In the genomic region with DNA sequence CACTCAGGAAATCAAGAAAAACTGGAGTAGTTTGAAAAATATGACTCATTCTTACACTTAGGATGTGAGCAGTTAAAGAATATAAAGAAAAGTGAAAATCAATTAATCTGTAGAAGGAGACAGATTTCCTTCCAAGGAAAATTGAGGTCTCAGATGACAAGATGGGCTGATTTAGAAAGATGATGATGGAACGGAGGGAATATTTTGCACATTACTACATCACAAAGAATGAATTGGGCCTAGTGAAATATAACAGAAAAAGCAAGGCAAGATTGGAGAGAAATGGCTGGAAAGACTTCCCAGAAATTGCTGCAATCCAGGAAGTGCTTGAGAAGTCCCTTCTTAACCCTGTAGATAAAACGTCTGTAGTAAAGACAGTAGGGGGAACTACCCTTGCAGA, we compare ENCODE assay signal across 28 cellular contexts.
"Had no signal": no experiment of that assay in that cellular context is flagged by ENCODE, and none has a peak within 500 bp of the region (broad histone marks: within the 10 kb centered on the region; RNA-seq: fewer than 3 reads in every experiment).

No MANE protein-coding gene starts in this region.

- H3K27ac ChIP-seq: ascending aorta, body of pancreas, breast epithelium, KMS-11, Peyer's patch, SJSA1 had no signal

- H3K9ac ChIP-seq: KMS-11, SK-N-SH had no signal

- H3K9me3 ChIP-seq: ascending aorta, body of pancreas, breast epithelium, Peyer's patch, SJSA1, SK-N-SH had no signal

- H3K4me1 ChIP-seq: ascending aorta, body of pancreas, breast epithelium, Peyer's patch had no signal

- DNase-seq: activated CD4-positive, alpha-beta T cell treated with anti-CD3 and anti-CD28 coated beads, Interleukin-2, amount 50 U/mL, for 4 hours; activated CD8-positive, alpha-beta T cell treated with anti-CD3 and anti-CD28 coated beads for 36 hours; activated effector memory CD4-positive, alpha-beta T cell treated with anti-CD3 and anti-CD28 coated beads, Interleukin-2, amount 50 U/mL, for 16 hours; activated naive CD4-positive, alpha-beta T cell; activated naive CD4-positive, alpha-beta T cell treated with anti-CD3 and anti-CD28 coated beads, Interleukin-2, amount 50 U/mL, for 16 hours; activated naive CD8-positive, alpha-beta T cell treated with anti-CD3 and anti-CD28 coated beads, Interleukin-2, amount 10 ng/mL, durations not matched to agents 7 days and 5 days; activated T-cell treated with anti-CD3 and anti-CD28 coated beads, Interleukin-2, amount 50 U/mL, for 1 hour; activated T-cell treated with anti-CD3 and anti-CD28 coated beads, Interleukin-2, amount 50 U/mL, for 72 hours; amygdala; body of pancreas; MM.1S; NCI-H1092; NCI-H1436 treated with DMSO at 0.1 percent for 48 hours; NCI-H1694 treated with DMSO at 0.1 percent for 48 hours; NCI-H2029; NCI-H345; NCI-H526; NCI-H748 treated with DMSO at 0.1 percent for 48 hours; NK-92 treated with Interleukin-12 subunit alpha and Interleukin-12 subunit beta, amount 100 ng/mL, for 24 hours; PC-3; Peyer's patch; RPMI8226; SHP77 treated with DMSO at 0.1 percent for 48 hours; SK-N-SH had no signal

- H3K27me3 ChIP-seq: ascending aorta, body of pancreas, breast epithelium, Peyer's patch, SJSA1 had no signal

- H3K4me2 ChIP-seq: KMS-11, SK-N-SH had no signal

- H3K9me2 ChIP-seq: SK-N-SH had no signal

- H3K4me3 ChIP-seq: ascending aorta, body of pancreas, breast epithelium, Peyer's patch, SJSA1 had no signal

- H3K36me3 ChIP-seq: ascending aorta, breast epithelium, Peyer's patch, SJSA1 had no signal
